In the genomic region with DNA sequence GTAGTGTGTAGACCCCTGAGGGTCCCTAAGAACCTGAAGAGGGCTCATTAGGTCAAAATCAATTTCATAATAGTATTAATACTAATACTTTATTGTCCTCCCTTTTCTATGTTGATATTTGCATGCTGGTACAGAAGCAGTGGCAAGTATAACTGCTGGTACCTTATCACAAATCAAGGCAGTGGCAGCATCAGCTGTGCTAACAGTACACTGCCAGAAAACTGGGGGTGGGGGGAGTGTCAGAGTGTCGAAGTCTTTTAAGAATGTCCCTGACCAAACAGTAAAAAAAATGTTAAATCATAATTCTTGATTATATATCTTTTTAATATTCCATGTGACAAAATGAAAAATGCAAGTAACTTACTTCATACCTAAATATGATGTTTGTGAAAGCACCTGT, we compare ENCODE assay signal across 8 cellular contexts.
"Had no signal": no experiment of that assay in that cellular context is flagged by ENCODE, and none has a peak within 500 bp of the region (broad histone marks: within the 10 kb centered on the region; RNA-seq: fewer than 3 reads in every experiment).

No MANE protein-coding gene starts in this region.

- ATAC-seq: HepG2, K562 had no signal

- DNase-seq: IMR-90, KBM-7, KG1 had no signal

- H3K27ac ChIP-seq: HL-60, KMS-11 had no signal

- FAIRE-seq: HepG2, HTR-8/SVneo, K562 had no signal

- H3K4me3 ChIP-seq: K562 had no signal
